9 cellular contexts compared by ENCODE assay signal in the genomic region with DNA sequence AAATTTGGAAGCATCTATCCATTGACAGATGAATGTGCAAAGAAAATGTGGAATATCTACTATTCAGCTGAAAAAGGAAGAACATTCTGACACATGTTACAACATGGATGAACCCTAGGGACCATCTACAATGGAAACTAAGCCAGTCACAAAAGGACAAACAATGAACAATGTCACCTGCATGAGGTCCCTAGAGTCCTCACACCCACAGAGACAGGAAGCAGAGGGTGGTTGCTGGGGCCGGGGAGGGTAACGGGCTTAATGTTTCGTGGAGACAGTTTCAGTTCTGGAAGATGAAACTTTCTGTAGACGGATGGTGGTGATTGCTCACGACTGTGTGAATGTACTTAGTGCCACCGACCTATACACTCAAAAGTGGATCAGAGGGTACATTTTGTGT.
DNase-seq lines count a peak whose midpoint lies in the region; ATAC-seq and TF ChIP-seq lines count a peak whose summit lies in the region.
"Had no signal": no experiment of that assay in that cellular context is flagged by ENCODE, and none has a peak within 500 bp of the region (broad histone marks: within the 10 kb centered on the region; RNA-seq: fewer than 3 reads in every experiment).

No MANE protein-coding gene starts in this region.

- ATAC-seq in GM18907 (IDR thresholded peaks at IDR 0.05; ENCODE audit: unreplicated experiment), result peak; percentile 99
- ATAC-seq in HG02798 (IDR thresholded peaks at IDR 0.05; ENCODE audit: poor library complexity, unreplicated experiment), result peak; percentile 81

- no peak overlapping the region for H3K4me3 ChIP-seq in foreskin fibroblast (ENCODE audit: low read depth in 1 of 2, low read length in 2 of 2)

- TF ChIP-seq CTCF in foreskin fibroblast (IDR thresholded peaks at IDR 0.05; ENCODE audit: low read depth, low read length), result no peak

- DNase-seq in DMS153 (lab: John Stamatoyannopoulos, UW) (peak; percentile 51), NAMALWA (ENCODE audit: low spot score) (peak; percentile 72), NCI-H1092 (lab: John Stamatoyannopoulos, UW) (no peak), hippocampal formation (lab: John Stamatoyannopoulos, UW) (no peak), DMS 273 (lab: John Stamatoyannopoulos, UW; ENCODE audit: unreplicated experiment) (no peak), foreskin fibroblast (no peak)
- DNase-seq: DMS79 had no signal

Comparison
In these comparisons a context has a peak if more than half of its experiments do, and no peak if none do; other contexts are left out.
1. DNase-seq: peak in DMS153 (single experiment) and NAMALWA (single experiment); none in NCI-H1092 (single experiment), hippocampal formation (0 of 2), DMS 273 (single experiment) and foreskin fibroblast (0 of 2).